Comparison of ENCODE assay signal across 23 cellular contexts in the genomic region with DNA sequence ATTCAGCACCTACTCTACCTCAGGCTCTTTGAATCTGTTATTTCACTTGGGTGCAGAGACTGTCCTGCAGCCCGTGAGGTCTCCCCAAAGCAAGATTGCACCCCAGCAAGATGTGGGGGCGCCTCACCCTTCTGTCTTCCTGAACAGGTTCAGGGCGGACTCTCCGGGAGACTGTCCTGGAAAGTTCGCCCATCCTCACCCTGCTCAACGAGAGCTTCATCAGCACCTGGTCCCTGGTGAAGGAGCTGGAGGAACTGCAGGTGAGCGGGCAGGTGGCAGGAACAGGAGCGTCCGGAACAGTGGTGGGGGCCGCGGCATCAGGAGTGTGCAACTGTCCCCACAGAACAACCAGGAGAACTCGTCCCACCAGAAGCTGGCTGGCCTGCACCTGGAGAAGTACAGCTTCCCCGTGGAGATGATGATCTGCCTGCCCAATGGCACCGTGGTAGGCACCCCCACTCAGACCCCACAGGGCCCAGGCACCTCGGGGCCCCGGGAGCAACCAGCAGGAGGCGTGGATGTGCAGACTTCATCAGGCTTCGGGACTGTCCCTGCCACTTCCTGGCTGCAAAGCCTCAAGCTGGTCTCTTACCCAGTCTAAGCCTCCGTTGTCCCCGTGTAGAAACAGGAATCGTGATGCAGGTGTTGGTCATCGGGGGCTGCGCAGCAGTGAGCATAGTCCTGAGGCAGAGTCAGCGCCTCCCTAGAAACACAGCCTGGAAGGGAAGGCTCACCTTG. TPM values are rescaled to one million over a fixed set of nuclear protein-coding genes. Genes with fewer than 3 reads are reported as not detected.
A peak's percentile ranks its signal among the peaks of the same experiment; 100 is the strongest.
DNase-seq lines count a peak whose midpoint lies in the region; ATAC-seq and TF ChIP-seq lines count a peak whose summit lies in the region.
"Had no signal": no experiment of that assay in that cellular context is flagged by ENCODE, and none has a peak within 500 bp of the region (broad histone marks: within the 10 kb centered on the region; RNA-seq: fewer than 3 reads in every experiment).

No MANE protein-coding gene starts in this region.

- H3K4me2 ChIP-seq in DOHH2 (ENCODE audit: low read length): no peak overlapping the region
- no peak overlapping the region for H3K4me2 ChIP-seq in OCI-LY7 (ENCODE audit: low read length)
- H3K4me2 ChIP-seq: KMS-11 had no signal

- ATAC-seq in foreskin keratinocyte: no peak
- no peak for ATAC-seq in GM18909 (IDR thresholded peaks at IDR 0.05; ENCODE audit: poor library complexity, unreplicated experiment)
- ATAC-seq: stimulated activated naive CD8-positive, alpha-beta T cell treated with anti-CD3 and anti-CD28 coated beads, Interleukin-15, amount 100 ng/mL, for 72 hours had no signal

- DNase-seq in OCI-LY7 (ENCODE audit: low spot score) (no peak), foreskin keratinocyte (no peak), HUDEP-2 (lab: John Stamatoyannopoulos, UW; ENCODE audit: unreplicated experiment in 76 of 76) (no peak), retina (no peak), NCI-H2029 treated with DMSO at 0.1 percent for 48 hours (lab: John Stamatoyannopoulos, UW) (no peak)
- DNase-seq: activated CD4-positive, alpha-beta T cell treated with anti-CD3 and anti-CD28 coated beads for 48 hours; CD4-positive, alpha-beta memory T cell; colonic mucosa; DMS153; GF-D8; MV-4-11; NCI-H1930; NCI-H226; NCI-H774; stimulated activated naive CD8-positive, alpha-beta T cell treated with anti-CD3 and anti-CD28 coated beads, Interleukin-15, amount 100 ng/mL, for 72 hours; tibial artery had no signal

- no peaks in the 10 kb centered on the region for H3F3A ChIP-seq in DOHH2 (ENCODE audit: control insufficient read depth, insufficient read depth)

- H2AFZ ChIP-seq in OCI-LY7 (ENCODE audit: low read length): no peak overlapping the region

- BruUV-seq in OCI-LY7 (replicated peaks; lab: Mats Ljungman, UMichigan): no TSS peak

- H3K4me1 ChIP-seq in DOHH2 (ENCODE audit: control insufficient read depth, low read length) (peaks cover 30% of the 10 kb centered on the region), OCI-LY7 (ENCODE audit: insufficient read depth, low read length, poor library complexity, severe bottlenecking) (peaks cover 36% of the 10 kb centered on the region), foreskin keratinocyte (peaks cover 11% of the 10 kb centered on the region)

- H3K36me3 ChIP-seq in DOHH2 (ENCODE audit: control insufficient read depth, low read length) (no peaks in the 10 kb centered on the region), OCI-LY7 (ENCODE audit: insufficient read depth, low read length) (no peaks in the 10 kb centered on the region)
- H3K36me3 ChIP-seq: colonic mucosa had no signal

- TF ChIP-seq CTCF in DOHH2 (IDR thresholded peaks at IDR 0.05; ENCODE audit: low read depth, low read length, poor library complexity, severe bottlenecking) (peak; percentile 13), GM12875 (IDR thresholded peaks at IDR 0.05; ENCODE audit: borderline replicate concordance, insufficient read depth, low read depth, low read length) (peak; percentile 41; the same call in 1 of the 2 replicates), OCI-LY7 (conservative IDR thresholded peaks at IDR 0.05; ENCODE audit: low read length) (peak; percentile 47), foreskin keratinocyte (conservative IDR thresholded peaks at IDR 0.05) (peak; percentile 12)

- H3K9me3 ChIP-seq in DOHH2 (ENCODE audit: control insufficient read depth, insufficient read depth, low read length) (no peaks in the 10 kb centered on the region), OCI-LY7 (ENCODE audit: low read length) (no peaks in the 10 kb centered on the region)
- H3K9me3 ChIP-seq: colonic mucosa, HAP-1, SJCRH30, tibial artery had no signal

- CTCF ChIA-PET in OCI-LY7 (lab: Charles Lee; ENCODE audit: unreplicated experiment): no interaction called here

- intact Hi-C loops in OCI-LY7 (cut with micrococcal nuclease; ENCODE audit: unreplicated experiment): loop anchor here (5.0 kb wide), 2 partner anchors 197 to 292 kb away; partner anchors contain the start of gene MAN1C1

- no peaks in the 10 kb centered on the region for H3K79me2 ChIP-seq in DOHH2 (ENCODE audit: control insufficient read depth, low read length)
- no peaks in the 10 kb centered on the region for H3K79me2 ChIP-seq in OCI-LY7 (ENCODE audit: insufficient read depth, low read depth, low read length)

- H3K9me2 ChIP-seq in DOHH2 (replicated peaks; ENCODE audit: control insufficient read depth, low read length) (no peaks in the 10 kb centered on the region), OCI-LY7 (ENCODE audit: insufficient read depth, low read length) (no peaks in the 10 kb centered on the region)

- no peaks in the 10 kb centered on the region for H4K20me1 ChIP-seq in DOHH2 (ENCODE audit: control insufficient read depth, insufficient read depth, low read depth, low read length)
- H4K20me1 ChIP-seq in OCI-LY7 (ENCODE audit: insufficient read depth, low read length): no peaks in the 10 kb centered on the region

- H3K27ac ChIP-seq in DOHH2 (ENCODE audit: low read depth, low read length): no peak overlapping the region
- H3K27ac ChIP-seq in OCI-LY7 (ENCODE audit: low read depth, low read length, poor library complexity, severe bottlenecking): no peak overlapping the region
- H3K27ac ChIP-seq in foreskin keratinocyte: no peak overlapping the region
- H3K27ac ChIP-seq: colonic mucosa, KMS-11, SJCRH30, skin epidermis, tibial artery had no signal

- H3K4me3 ChIP-seq in DOHH2 (ENCODE audit: low read length) (no peak overlapping the region), GM12875 (ENCODE audit: low read depth, low read length) (no peak overlapping the region), OCI-LY7 (ENCODE audit: low read depth, low read length, poor library complexity, severe bottlenecking) (no peak overlapping the region)
- H3K4me3 ChIP-seq: colonic mucosa, HAP-1, SJCRH30, skin epidermis, tibial artery had no signal

- H3K27me3 ChIP-seq in DOHH2 (ENCODE audit: control insufficient read depth, low read length) (no peaks in the 10 kb centered on the region), foreskin keratinocyte (no peaks in the 10 kb centered on the region)
- H3K27me3 ChIP-seq: colonic mucosa, SJCRH30, tibial artery had no signal

- POLR2A ChIA-PET in OCI-LY7 (lab: Charles Lee): no interaction called here

RNA-seq across cellular contexts. Expression of gene MTFR1L, which starts 5.9 kb away (rescaled TPM):
- total RNA-seq in OCI-LY7 (2014; rRNA removed; shearing (Covaris generic)): 33.6 and 35.3 TPM in 2 replicates
- 43.4 and 51.2 TPM in 2 replicates for total RNA-seq in OCI-LY7 (2022)
- 24.1 and 25.2 TPM in 2 replicates for total RNA-seq in foreskin keratinocyte
- polyA plus RNA-seq in foreskin keratinocyte: 20.8 and 21.7 TPM in 2 replicates

RNA-seq across cellular contexts. Expression of gene SELENON, which starts 13.9 kb away (rescaled TPM):
- 5.6 and 9.9 TPM in 2 replicates for total RNA-seq in OCI-LY7 (2014; rRNA removed; shearing (Covaris generic))
- 28.1 and 28.3 TPM in 2 replicates for total RNA-seq in OCI-LY7 (2022)
- 52.7 and 53.3 TPM in 2 replicates for total RNA-seq in foreskin keratinocyte
- 55.2 and 63.1 TPM in 2 replicates for polyA plus RNA-seq in foreskin keratinocyte

RNA-seq across cellular contexts. Expression of gene AUNIP, which starts 45.4 kb away (rescaled TPM):
- 14.2 and 21.5 TPM in 2 replicates for total RNA-seq in OCI-LY7 (2014; rRNA removed; shearing (Covaris generic))
- total RNA-seq in OCI-LY7 (2022) (15.1 and 16.8 TPM in 2 replicates), foreskin keratinocyte (11.5 and 13.8 TPM in 2 replicates)
- 8.1 and 9.7 TPM in 2 replicates for polyA plus RNA-seq in foreskin keratinocyte
- total RNA-seq: CD4-positive, alpha-beta memory T cell had no signal
- polyA plus RNA-seq: CD4-positive, alpha-beta memory T cell had no signal
